In the genomic region with DNA sequence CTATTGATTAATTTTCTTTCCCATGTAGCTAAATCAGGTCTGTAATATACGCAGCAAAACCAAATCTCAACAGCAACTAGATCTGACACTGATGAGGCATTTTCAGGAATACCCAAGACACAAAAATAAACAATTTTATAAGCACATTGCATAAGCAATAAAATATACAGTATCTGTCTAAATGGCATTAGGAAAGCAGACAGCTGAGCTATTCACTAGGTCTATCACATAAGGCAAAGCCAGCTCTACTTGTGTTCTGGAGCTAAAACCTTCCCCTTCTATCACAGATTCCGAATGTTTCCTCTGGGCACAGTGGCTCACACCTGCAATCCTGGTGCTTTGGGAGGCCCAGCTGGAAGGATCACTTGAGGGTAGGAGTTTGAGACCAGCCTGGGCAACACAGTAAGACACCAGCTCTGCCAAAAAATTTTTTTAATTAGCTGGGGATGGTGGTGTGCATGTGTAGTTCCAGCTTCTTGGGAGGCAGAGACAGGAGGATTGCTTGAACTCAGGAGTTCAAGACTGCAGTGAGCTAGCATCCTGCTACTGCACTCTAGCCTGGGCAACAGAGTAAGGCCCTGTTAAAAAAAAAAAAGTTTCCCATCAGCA, we compare ENCODE assay signal across 1 cellular context.
TF ChIP-seq lines count a peak whose summit lies in the region.

No MANE protein-coding gene starts in this region.

TF ChIP-seq in HepG2, 621 proteins besides CTCF, POLR2A, EP300 and RAD21:
- TF ChIP-seq BRCA1 (CRISPR knock-in tag; IDR thresholded peaks at IDR 0.05) (no peak), FOXK1 (CRISPR knock-in tag; IDR thresholded peaks at IDR 0.05; ENCODE audit: borderline replicate concordance, low read depth) (no peak), ZNF296 (CRISPR knock-in tag; conservative IDR thresholded peaks at IDR 0.05) (no peak), KMT2B (CRISPR knock-in tag; IDR thresholded peaks at IDR 0.05) (no peak), SP140L (CRISPR knock-in tag; IDR thresholded peaks at IDR 0.05; ENCODE audit: borderline replicate concordance) (no peak), ZNF652 (CRISPR knock-in tag; IDR thresholded peaks at IDR 0.05; ENCODE audit: borderline replicate concordance, low read depth) (no peak), LBX2 (CRISPR knock-in tag; IDR thresholded peaks at IDR 0.05; ENCODE audit: borderline replicate concordance) (no peak), IRF2 (CRISPR knock-in tag; IDR thresholded peaks at IDR 0.05) (no peak), ZNF17 (CRISPR knock-in tag; IDR thresholded peaks at IDR 0.05) (no peak), MXD4 (CRISPR knock-in tag; IDR thresholded peaks at IDR 0.05) (no peak), ZNF710 (CRISPR knock-in tag; IDR thresholded peaks at IDR 0.05; ENCODE audit: borderline replicate concordance) (no peak), ZNF552 (CRISPR knock-in tag; IDR thresholded peaks at IDR 0.05; ENCODE audit: borderline replicate concordance) (no peak), ZNF260 (CRISPR knock-in tag; IDR thresholded peaks at IDR 0.05; ENCODE audit: borderline replicate concordance, low read depth) (no peak)
- TF ChIP-seq, protein P1, sequence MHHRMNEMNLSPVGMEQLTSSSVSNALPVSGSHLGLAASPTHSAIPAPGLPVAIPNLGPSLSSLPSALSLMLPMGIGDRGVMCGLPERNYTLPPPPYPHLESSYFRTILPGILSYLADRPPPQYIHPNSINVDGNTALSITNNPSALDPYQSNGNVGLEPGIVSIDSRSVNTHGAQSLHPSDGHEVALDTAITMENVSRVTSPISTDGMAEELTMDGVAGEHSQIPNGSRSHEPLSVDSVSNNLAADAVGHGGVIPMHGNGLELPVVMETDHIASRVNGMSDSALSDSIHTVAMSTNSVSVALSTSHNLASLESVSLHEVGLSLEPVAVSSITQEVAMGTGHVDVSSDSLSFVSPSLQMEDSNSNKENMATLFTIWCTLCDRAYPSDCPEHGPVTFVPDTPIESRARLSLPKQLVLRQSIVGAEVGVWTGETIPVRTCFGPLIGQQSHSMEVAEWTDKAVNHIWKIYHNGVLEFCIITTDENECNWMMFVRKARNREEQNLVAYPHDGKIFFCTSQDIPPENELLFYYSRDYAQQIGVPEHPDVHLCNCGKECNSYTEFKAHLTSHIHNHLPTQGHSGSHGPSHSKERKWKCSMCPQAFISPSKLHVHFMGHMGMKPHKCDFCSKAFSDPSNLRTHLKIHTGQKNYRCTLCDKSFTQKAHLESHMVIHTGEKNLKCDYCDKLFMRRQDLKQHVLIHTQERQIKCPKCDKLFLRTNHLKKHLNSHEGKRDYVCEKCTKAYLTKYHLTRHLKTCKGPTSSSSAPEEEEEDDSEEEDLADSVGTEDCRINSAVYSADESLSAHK (CRISPR knock-in tag; IDR thresholded peaks at IDR 0.05; ENCODE audit: borderline replicate concordance) = no peak
